Comparison of ENCODE assay signal across 10 cellular contexts in genomic region chr1:19438552-19439196, GRCh38. TPM values are rescaled to one million over a fixed set of nuclear protein-coding genes. Genes with fewer than 3 reads are reported as not detected.
DNase-seq lines count a peak whose midpoint lies in the region; ATAC-seq and TF ChIP-seq lines count a peak whose summit lies in the region.
"Had no signal": no experiment of that assay in that cellular context is flagged by ENCODE, and none has a peak within 500 bp of the region (broad histone marks: within the 10 kb centered on the region; RNA-seq: fewer than 3 reads in every experiment).

No MANE protein-coding gene starts in this region.

- H3K36me3 Mint-ChIP-seq in activated naive CD4-positive, alpha-beta T cell treated with anti-CD3 and anti-CD28 coated beads, Interleukin-2, amount 10 ng/mL, durations not matched to agents 7 days and 5 days, result peaks cover 47% of the 10 kb centered on the region
- H3K36me3 Mint-ChIP-seq in naive B cell, result no peaks in the 10 kb centered on the region

- H3K27me3 Mint-ChIP-seq in activated naive CD4-positive, alpha-beta T cell treated with anti-CD3 and anti-CD28 coated beads, Interleukin-2, amount 10 ng/mL, durations not matched to agents 7 days and 5 days, result no peaks in the 10 kb centered on the region
- H3K27me3 Mint-ChIP-seq in naive B cell, result no peaks in the 10 kb centered on the region

- H3K4me3 Mint-ChIP-seq in activated naive CD4-positive, alpha-beta T cell treated with anti-CD3 and anti-CD28 coated beads, Interleukin-2, amount 10 ng/mL, durations not matched to agents 7 days and 5 days, result no peak overlapping the region
- H3K4me3 Mint-ChIP-seq in naive B cell, result no peak overlapping the region

- H3K27me3 ChIP-seq in transverse colon, result no peaks in the 10 kb centered on the region

- H3K27ac Mint-ChIP-seq in activated naive CD4-positive, alpha-beta T cell treated with anti-CD3 and anti-CD28 coated beads, Interleukin-2, amount 10 ng/mL, durations not matched to agents 7 days and 5 days, result peak overlapping the region; percentile 67
- H3K27ac Mint-ChIP-seq in naive B cell, result peak overlapping the region in 4 of 6 donors; percentile 20 to 83 (median 52)

- TF ChIP-seq CTCF in coronary artery (IDR thresholded peaks at IDR 0.05) (no peak), transverse colon (IDR thresholded peaks at IDR 0.05) (no peak)

- no peaks in the 10 kb centered on the region for H3K9me3 Mint-ChIP-seq in activated naive CD4-positive, alpha-beta T cell treated with anti-CD3 and anti-CD28 coated beads, Interleukin-2, amount 10 ng/mL, durations not matched to agents 7 days and 5 days
- H3K9me3 Mint-ChIP-seq in naive B cell, result no peaks in the 10 kb centered on the region

- peak overlapping the region; percentile 86 to 90 for H3K27ac ChIP-seq in coronary artery
- peak overlapping the region; percentile 80 to 93 (median 82) for H3K27ac ChIP-seq in transverse colon

- 79% methylated on average over 18 of the region's 18 CpGs; no CpG with 5 or more reads in 1 of the 2 donors for WGBS in transverse colon (ENCODE audit: low coverage in 1 of 2), 2 donors

- in situ Hi-C loops in transverse colon (cut with MboI; ENCODE audit: low pct_ligation_motif_present in 1 of 4, low pct_unique_long_range_greater_than_20kb in 1 of 4, low sequenced_read_pairs in 3 of 4), result no loop called here

- no peaks in the 10 kb centered on the region for H3K36me3 ChIP-seq in transverse colon

- DNase-seq in activated naive CD4-positive, alpha-beta T cell treated with anti-CD3 and anti-CD28 coated beads, Interleukin-2, amount 10 ng/mL, durations not matched to agents 7 days and 5 days, result no peak
- no peak for DNase-seq in activated naive CD4-positive, alpha-beta T cell (lab: John Stamatoyannopoulos, UW)
- no peak for DNase-seq in coronary artery (ENCODE audit: low spot score)
- no peak for DNase-seq in naive B cell
- no peak for DNase-seq in transverse colon
- DNase-seq in HEK293T (ENCODE audit: extremely low spot score), result no peak
- DNase-seq in NCI-H2081 treated with DMSO at 0.1 percent for 48 hours (lab: John Stamatoyannopoulos, UW), result no peak
- DNase-seq: NCI-H1092; stimulated activated CD4-positive, alpha-beta T cell treated with anti-CD3 and anti-CD28 coated beads, Interleukin-15, amount 100 ng/mL, for 24 hours had no signal

- intact Hi-C loops in transverse colon (cut with DNase I; ENCODE audit: low total_unique reads), result loop anchor here (10.0 kb wide), 1 partner anchor 46 kb away; the partner anchor contains the start of gene CAPZB

- CTCF ChIA-PET in activated naive CD4-positive, alpha-beta T cell treated with anti-CD3 and anti-CD28 coated beads, Interleukin-2, amount 10 ng/mL, durations not matched to agents 7 days and 5 days (lab: Charles Lee), result interaction anchor here (1.0 kb wide), 1 partner anchor 144 kb away, joined by 4 read pairs; no protein-coding TSS in a partner anchor
- CTCF ChIA-PET in HEK293T (lab: Yijun Ruan, JAX), result no interaction called here

- no peak for TF ChIP-seq POLR2A in transverse colon (IDR thresholded peaks at IDR 0.05)

- peaks cover 80% of the 10 kb centered on the region for H3K4me1 Mint-ChIP-seq in activated naive CD4-positive, alpha-beta T cell treated with anti-CD3 and anti-CD28 coated beads, Interleukin-2, amount 10 ng/mL, durations not matched to agents 7 days and 5 days
- peaks cover 46 to 84% (median 66%) of the 10 kb centered on the region in 3 donors for H3K4me1 Mint-ChIP-seq in naive B cell

- H3K4me3 ChIP-seq in coronary artery (no peak overlapping the region), transverse colon (no peak overlapping the region)

- H3K9me3 ChIP-seq in transverse colon, result no peaks in the 10 kb centered on the region

- peaks cover 64 to 97% (median 74%) of the 10 kb centered on the region in 4 donors for H3K4me1 ChIP-seq in transverse colon

- no peak for ATAC-seq in naive B cell (ENCODE audit: low read depth in 2 of 2)
- ATAC-seq in GM18870 (IDR thresholded peaks at IDR 0.05; ENCODE audit: unreplicated experiment), result no peak

- POLR2A ChIA-PET in HEK293T (lab: Yijun Ruan, JAX), result interaction anchor here (0.6 kb wide), 1 partner anchor 74 kb away, joined by 3 read pairs; no protein-coding TSS in a partner anchor

- TF ChIP-seq EP300 in transverse colon (IDR thresholded peaks at IDR 0.05; ENCODE audit: low read depth), result no peak

TF ChIP-seq in HEK293T, 16 proteins besides CTCF, POLR2A, EP300 and RAD21:
- TF ChIP-seq CTBP1 (IDR thresholded peaks at IDR 0.05; ENCODE audit: borderline replicate concordance) (no peak), FOXK2 (IDR thresholded peaks at IDR 0.05) (no peak), SUZ12 (IDR thresholded peaks at IDR 0.05) (no peak), L3MBTL2 (conservative IDR thresholded peaks at IDR 0.05) (no peak), SP1 (IDR thresholded peaks at IDR 0.05) (no peak), ZNF384 (IDR thresholded peaks at IDR 0.05) (no peak), HDGF (IDR thresholded peaks at IDR 0.05; ENCODE audit: borderline replicate concordance) (no peak), BHLHE40 (IDR thresholded peaks at IDR 0.05; ENCODE audit: borderline replicate concordance) (no peak), LEF1 (IDR thresholded peaks at IDR 0.05; ENCODE audit: borderline replicate concordance) (no peak), ARNT (IDR thresholded peaks at IDR 0.05) (no peak), FOXM1 (IDR thresholded peaks at IDR 0.05; ENCODE audit: borderline replicate concordance) (no peak), TARDBP (IDR thresholded peaks at IDR 0.05) (no peak), ELF4 (IDR thresholded peaks at IDR 0.05) (no peak), FOXA1 (IDR thresholded peaks at IDR 0.05) (no peak), NFRKB (IDR thresholded peaks at IDR 0.05) (no peak)
- TF ChIP-seq, protein P1, sequence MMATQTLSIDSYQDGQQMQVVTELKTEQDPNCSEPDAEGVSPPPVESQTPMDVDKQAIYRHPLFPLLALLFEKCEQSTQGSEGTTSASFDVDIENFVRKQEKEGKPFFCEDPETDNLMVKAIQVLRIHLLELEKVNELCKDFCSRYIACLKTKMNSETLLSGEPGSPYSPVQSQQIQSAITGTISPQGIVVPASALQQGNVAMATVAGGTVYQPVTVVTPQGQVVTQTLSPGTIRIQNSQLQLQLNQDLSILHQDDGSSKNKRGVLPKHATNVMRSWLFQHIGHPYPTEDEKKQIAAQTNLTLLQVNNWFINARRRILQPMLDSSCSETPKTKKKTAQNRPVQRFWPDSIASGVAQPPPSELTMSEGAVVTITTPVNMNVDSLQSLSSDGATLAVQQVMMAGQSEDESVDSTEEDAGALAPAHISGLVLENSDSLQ (IDR thresholded peaks at IDR 0.05), result no peak

RNA-seq across cellular contexts. Expression of gene CAPZB, which starts 46.7 kb away (rescaled TPM):
- polyA plus RNA-seq in naive B cell (ENCODE audit: low read depth in 6 of 6), result 100 to 1,000 TPM; 328 to 445 (median 382) TPM
- 100 to 1,000 TPM; 127 to 404 (median 136) TPM for total RNA-seq in transverse colon
